ENCODE assay signal across 8 cellular contexts in genomic region chr10:53209941-53210611, GRCh38.
DNase-seq lines count a peak whose midpoint lies in the region; ATAC-seq and TF ChIP-seq lines count a peak whose summit lies in the region.

No MANE protein-coding gene starts in this region.

- no peak overlapping the region for H2AFZ ChIP-seq in Karpas-422 (ENCODE audit: low read length)

- H3K36me3 Mint-ChIP-seq in WTC11: peaks cover 33% of the 10 kb centered on the region

- intact Hi-C loops in right lobe of liver (cut with DNase I): no loop called here

- no peaks in the 10 kb centered on the region for H3K36me3 ChIP-seq in Karpas-422 (ENCODE audit: insufficient read depth, low read length)
- H3K36me3 ChIP-seq in right lobe of liver: no peaks in the 10 kb centered on the region
- H3K36me3 ChIP-seq in upper lobe of left lung: no peaks in the 10 kb centered on the region

- H3K79me2 ChIP-seq in Karpas-422 (ENCODE audit: low read length): no peaks in the 10 kb centered on the region

- POLR2A ChIA-PET in WTC11 (lab: Charles Lee): no interaction called here

- no peaks in the 10 kb centered on the region for H3K9me2 ChIP-seq in Karpas-422 (replicated peaks; ENCODE audit: insufficient read depth, low read length)

- H3K27me3 ChIP-seq in Karpas-422 (ENCODE audit: low read length) (no peaks in the 10 kb centered on the region), right lobe of liver (no peaks in the 10 kb centered on the region), upper lobe of left lung (no peaks in the 10 kb centered on the region)

- no peak overlapping the region for H3K4me2 ChIP-seq in Karpas-422 (ENCODE audit: low read depth, low read length, poor library complexity, severe bottlenecking)

- TF ChIP-seq EP300 in upper lobe of left lung (IDR thresholded peaks at IDR 0.05): no peak

- no peak overlapping the region for H3K9ac ChIP-seq in Karpas-422 (ENCODE audit: low read length)

- peak; percentile 52 for DNase-seq in ELF-1 (ENCODE audit: low read depth, low spot score)
- peak; percentile 64 for DNase-seq in Karpas-422
- no peak for DNase-seq in WTC11 (ENCODE audit: low spot score)
- no peak for DNase-seq in right lobe of liver
- no peak for DNase-seq in upper lobe of left lung
- DNase-seq in omental fat pad (ENCODE audit: low spot score): no peak
- no peak for DNase-seq in stimulated activated CD4-positive, alpha-beta T cell treated with anti-CD3 and anti-CD28 coated beads, Interleukin-1b, Interleukin-23, amount 100 ng/mL, for 48 hours

- H3K27ac Mint-ChIP-seq in WTC11: peak overlapping the region; percentile 88

- H3K9me3 Mint-ChIP-seq in WTC11: peaks cover 33% of the 10 kb centered on the region

- peaks cover 4% of the 10 kb centered on the region; the same call in 1 of the 2 replicates for H3K27me3 Mint-ChIP-seq in WTC11 (ENCODE audit: low read depth)

- H3K4me3 ChIP-seq in Karpas-422 (ENCODE audit: low read length): no peak overlapping the region
- H3K4me3 ChIP-seq in right lobe of liver: no peak overlapping the region
- no peak overlapping the region for H3K4me3 ChIP-seq in upper lobe of left lung

- no peaks in the 10 kb centered on the region for H4K20me1 ChIP-seq in Karpas-422 (ENCODE audit: insufficient read depth, low read depth, low read length)

- TF ChIP-seq POLR2A in right lobe of liver (IDR thresholded peaks at IDR 0.05) (no peak), upper lobe of left lung (IDR thresholded peaks at IDR 0.05) (no peak)

- 34% methylated on average over 8 of the region's 8 CpGs for WGBS in right lobe of liver (ENCODE audit: insufficient coverage, low coverage, low lambda C conversion rate, missing lambda C conversion rate)
- 60 to 72% methylated on average over 7 to 8 of the region's 8 CpGs for WGBS in upper lobe of left lung, 2 donors

- H3K4me1 ChIP-seq in Karpas-422 (ENCODE audit: low read length) (no peaks in the 10 kb centered on the region), right lobe of liver (no peaks in the 10 kb centered on the region), upper lobe of left lung (no peaks in the 10 kb centered on the region)

- peaks cover 35% of the 10 kb centered on the region for H3K4me1 Mint-ChIP-seq in WTC11

- ATAC-seq in WTC11 (peak; percentile 98), right lobe of liver (peak; percentile 46 to 71 (median 58)), upper lobe of left lung (ENCODE audit: low FRiP score in 2 of 2) (no peak), omental fat pad (ENCODE audit: low FRiP score) (no peak), HG03196 (IDR thresholded peaks at IDR 0.05; ENCODE audit: unreplicated experiment) (no peak)

- TF ChIP-seq CTCF in WTC11 (IDR thresholded peaks at IDR 0.05) (peak; percentile 34; the same call in 1 of the 2 replicates), right lobe of liver (IDR thresholded peaks at IDR 0.05) (peak; percentile 29 to 48 (median 44)), upper lobe of left lung (IDR thresholded peaks at IDR 0.05) (peak in 2 of 6 experiments; percentile 19 to 21), omental fat pad (IDR thresholded peaks at IDR 0.05) (no peak)

- H3K4me3 Mint-ChIP-seq in WTC11: no peak overlapping the region

- H3K9me3 ChIP-seq in Karpas-422 (ENCODE audit: low read length) (peaks cover 14% of the 10 kb centered on the region), right lobe of liver (no peaks in the 10 kb centered on the region), upper lobe of left lung (no peaks in the 10 kb centered on the region)

- CTCF ChIA-PET in WTC11 (lab: Charles Lee): interaction anchor here (0.8 to 4.6 kb wide), 8 partner anchors 13 to 630 kb away, joined by 3 to 32 read pairs (median 8); no protein-coding TSS in a partner anchor

- no peak overlapping the region for H3K27ac ChIP-seq in Karpas-422 (ENCODE audit: low read length)
- no peak overlapping the region for H3K27ac ChIP-seq in right lobe of liver
- no peak overlapping the region for H3K27ac ChIP-seq in upper lobe of left lung

TF ChIP-seq in WTC11, 78 proteins besides CTCF, POLR2A, EP300 and RAD21:
- TF ChIP-seq RORB (CRISPR knock-in tag; IDR thresholded peaks at IDR 0.05) (no peak), GTF2I (CRISPR knock-in tag; conservative IDR thresholded peaks at IDR 0.05) (no peak), GABPB1 (CRISPR knock-in tag; IDR thresholded peaks at IDR 0.05) (no peak), JUN (CRISPR knock-in tag; IDR thresholded peaks at IDR 0.05) (no peak), KAT7 (CRISPR knock-in tag; IDR thresholded peaks at IDR 0.05; ENCODE audit: borderline replicate concordance) (no peak), ZMAT4 (CRISPR knock-in tag; IDR thresholded peaks at IDR 0.05) (no peak), ZNF512 (CRISPR knock-in tag; IDR thresholded peaks at IDR 0.05; ENCODE audit: borderline replicate concordance) (no peak), ZNF532 (CRISPR knock-in tag; IDR thresholded peaks at IDR 0.05; ENCODE audit: borderline replicate concordance) (no peak), ZNF396 (CRISPR knock-in tag; IDR thresholded peaks at IDR 0.05; ENCODE audit: borderline replicate concordance) (no peak), NR3C1 (CRISPR knock-in tag; conservative IDR thresholded peaks at IDR 0.05; ENCODE audit: low read depth) (no peak), FOXP4 (CRISPR knock-in tag; IDR thresholded peaks at IDR 0.05) (no peak), CREM (CRISPR knock-in tag; IDR thresholded peaks at IDR 0.05) (no peak), ZNF138 (CRISPR knock-in tag; conservative IDR thresholded peaks at IDR 0.05) (no peak)
TF ChIP-seq in WTC11: peak in this region for 0.

Comparison
In these comparisons a context has a peak if more than half of its experiments do, and no peak if none do; other contexts are left out.
1. DNase-seq: peak in ELF-1 (single experiment) and Karpas-422 (single experiment); none in WTC11 (single experiment), right lobe of liver (0 of 3), upper lobe of left lung (0 of 2), omental fat pad (single experiment) and stimulated activated CD4-positive, alpha-beta T cell treated with anti-CD3 and anti-CD28 coated beads, Interleukin-1b, Interleukin-23, amount 100 ng/mL, for 48 hours (single experiment).
2. ATAC-seq: peak in WTC11 (single experiment) and right lobe of liver (4 of 4); none in upper lobe of left lung (0 of 2), omental fat pad (single experiment) and HG03196 (single experiment).
3. CTCF ChIP-seq: peak in WTC11 (single experiment) and right lobe of liver (4 of 4); none in omental fat pad (0 of 3).